In genomic region chr1:94541175-94542087, GRCh38 we compare ENCODE assay signal across 8 cellular contexts. TPM values are rescaled to one million over a fixed set of nuclear protein-coding genes. Genes with fewer than 3 reads are reported as not detected.
A peak's percentile ranks its signal among the peaks of the same experiment; 100 is the strongest.
DNase-seq lines count a peak whose midpoint lies in the region; ATAC-seq lines count a peak whose summit lies in the region.

Gene F3, minus strand, starts transcription at chr1:94541759. Its CDS starts 123 bp downstream, at chr1:94541636.

- H3K27me3 ChIP-seq in esophagus (ENCODE audit: control insufficient read depth in 1 of 2, insufficient read depth in 2 of 2, low read length in 2 of 2) (no peaks in the 10 kb centered on the region), mucosa of rectum (ENCODE audit: control insufficient read depth in 2 of 2, insufficient read depth in 2 of 2, low read length in 2 of 2) (peaks cover 0 to 3% of the 10 kb centered on the region in 2 donors)

- peak within 1 kb of the TSS; percentile 83 to 95 for H3K9ac ChIP-seq in mucosa of rectum (ENCODE audit: low read depth in 1 of 2, low read length in 2 of 2)

- H3K36me3 ChIP-seq in esophagus (ENCODE audit: control insufficient read depth in 2 of 2, insufficient read depth in 2 of 2, low read length in 1 of 2) = no peaks in the 10 kb centered on the region
- H3K36me3 ChIP-seq in mucosa of rectum (ENCODE audit: control insufficient read depth in 2 of 2, insufficient read depth in 2 of 2, low read length in 2 of 2) = peaks cover 3 to 5% of the 10 kb centered on the region in 2 donors

- H3K4me3 ChIP-seq in esophagus (ENCODE audit: low read depth in 1 of 2, low read length in 2 of 2) (peak within 1 kb of the TSS; percentile 56 to 84), mucosa of rectum (ENCODE audit: low read length in 2 of 2) (peak within 1 kb of the TSS; percentile 83 to 87)

- WGBS in esophagus, 2 donors = 1 to 2% methylated on average over 90 to 96 of the region's 96 CpGs

- DNase-seq in 8988T (peak; percentile 44), NCI-H774 (lab: John Stamatoyannopoulos, UW) (peak; percentile 70), activated T-cell treated with anti-CD3 and anti-CD28 coated beads for 24 hours (ENCODE audit: low read depth) (peak; percentile 72)
- DNase-seq in stimulated activated CD8-positive, alpha-beta memory T cell treated with anti-CD3 and anti-CD28 coated beads, Interleukin-4, amount 100 ng/mL, for 1 hour (ENCODE audit: low read depth in 2 of 2, low spot score in 1 of 2) = peak; percentile 5 to 29

- peaks cover 6 to 9% of the 10 kb centered on the region in 2 donors for H3K4me1 ChIP-seq in esophagus (ENCODE audit: control insufficient read depth in 2 of 2, insufficient read depth in 2 of 2, low read length in 1 of 2)
- peaks cover 10 to 11% of the 10 kb centered on the region in 2 donors for H3K4me1 ChIP-seq in mucosa of rectum (ENCODE audit: control insufficient read depth in 2 of 2, insufficient read depth in 2 of 2, low read length in 2 of 2)

- H3K27ac ChIP-seq in esophagus (ENCODE audit: low read depth in 2 of 2, low read length in 1 of 2) (peak within 1 kb of the TSS; percentile 69 to 91), mucosa of rectum (ENCODE audit: low read depth in 2 of 2, low read length in 2 of 2) (peak within 1 kb of the TSS; percentile 85 to 87)

- ATAC-seq in GM18498 (IDR thresholded peaks at IDR 0.05; ENCODE audit: unreplicated experiment) (peak; percentile 85), HG03097 (IDR thresholded peaks at IDR 0.05; ENCODE audit: low FRiP score, unreplicated experiment) (peak; percentile 48)

- H3K9me3 ChIP-seq in esophagus (ENCODE audit: control insufficient read depth in 2 of 2, insufficient read depth in 1 of 2, low read depth in 1 of 2, low read length in 1 of 2) (no peaks in the 10 kb centered on the region), mucosa of rectum (ENCODE audit: control insufficient read depth in 2 of 2, low read length in 2 of 2) (no peaks in the 10 kb centered on the region)

RNA-seq across cellular contexts. Expression of gene F3, which starts in this region (rescaled TPM):
- 10 to 100 TPM; 28.7 to 39.1 TPM for polyA plus RNA-seq in esophagus

Comparison
In these comparisons a context has a peak if more than half of its experiments do, and no peak if none do; other contexts are left out.
1. Peak in every context shown above with its lines: DNase-seq, ATAC-seq, H3K4me3 ChIP-seq and H3K27ac ChIP-seq.
2. DNase-seq: peak in every context shown above with its lines; median percentile 72 in activated T-cell treated with anti-CD3 and anti-CD28 coated beads for 24 hours; 70 in NCI-H774; 44 in 8988T; 17 in stimulated activated CD8-positive, alpha-beta memory T cell treated with anti-CD3 and anti-CD28 coated beads, Interleukin-4, amount 100 ng/mL, for 1 hour.